16 cellular contexts compared by ENCODE assay signal in the genomic region with DNA sequence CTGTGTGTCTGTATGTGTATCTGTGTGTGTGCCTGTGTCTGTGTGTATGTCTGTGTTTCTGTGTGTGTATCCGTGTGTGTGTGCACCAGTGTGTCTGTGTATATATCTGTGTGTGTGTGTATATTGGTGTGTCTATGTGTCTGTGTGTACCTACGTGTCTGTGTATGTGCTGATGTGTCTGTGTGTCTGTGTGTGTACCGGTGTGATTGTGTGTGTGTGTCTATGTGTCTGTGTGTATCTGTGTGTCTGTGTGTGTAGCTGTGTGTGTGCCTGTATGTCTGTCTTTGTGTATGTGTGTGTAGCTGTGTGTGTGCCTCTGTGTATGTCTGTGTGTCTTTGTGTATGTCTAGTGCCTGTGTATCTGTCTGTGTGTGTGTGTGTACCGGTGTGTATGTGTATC. TPM values are rescaled to one million over a fixed set of nuclear protein-coding genes. Genes with fewer than 3 reads are reported as not detected.
A peak's percentile ranks its signal among the peaks of the same experiment; 100 is the strongest.
DNase-seq lines count a peak whose midpoint lies in the region; ATAC-seq, FAIRE-seq and TF ChIP-seq lines count a peak whose summit lies in the region.
"Had no signal": no experiment of that assay in that cellular context is flagged by ENCODE, and none has a peak within 500 bp of the region (broad histone marks: within the 10 kb centered on the region; RNA-seq: fewer than 3 reads in every experiment).

No MANE protein-coding gene starts in this region.

- no peaks in the 10 kb centered on the region for H3K9me3 Mint-ChIP-seq in naive thymus-derived CD4-positive, alpha-beta T cell
- H3K9me3 Mint-ChIP-seq: CD4-positive, alpha-beta memory T cell had no signal

- no peak overlapping the region for H3K9ac ChIP-seq in K562 (ENCODE audit: insufficient read depth in 1 of 2, low read depth in 2 of 2, low read length in 2 of 2)

- no peak overlapping the region for H3K27ac Mint-ChIP-seq in naive thymus-derived CD4-positive, alpha-beta T cell
- H3K27ac Mint-ChIP-seq: CD4-positive, alpha-beta memory T cell had no signal

- H3K4me2 ChIP-seq in K562 (ENCODE audit: insufficient read depth, low read length), result no peak overlapping the region
- H3K4me2 ChIP-seq: A549 had no signal

- H3K4me3 ChIP-seq in HEK293 (ENCODE audit: low read depth, low read length) (no peak overlapping the region), K562 (no peak overlapping the region)
- H3K4me3 ChIP-seq in naive thymus-derived CD4-positive, alpha-beta T cell (ENCODE audit: low read length), result no peak overlapping the region
- H3K4me3 ChIP-seq: A549, HAP-1 had no signal

- H3K9me3 ChIP-seq in HEK293 (ENCODE audit: control insufficient read depth, insufficient read depth, low read depth, low read length), result no peaks in the 10 kb centered on the region
- H3K9me3 ChIP-seq in K562 (replicated peaks; ENCODE audit: control insufficient read depth, insufficient read depth, low read depth, low read length), result no peaks in the 10 kb centered on the region
- no peaks in the 10 kb centered on the region for H3K9me3 ChIP-seq in naive thymus-derived CD4-positive, alpha-beta T cell (ENCODE audit: control insufficient read depth in 2 of 3, low read length in 3 of 3)
- H3K9me3 ChIP-seq: A549, BE2C, HAP-1 had no signal

- TF ChIP-seq EP300 in K562 (IDR thresholded peaks at IDR 0.05; ENCODE audit: low read length), result no peak

- intact Hi-C loops in K562 (cut with micrococcal nuclease), result no loop called here
- intact Hi-C loops in naive thymus-derived CD4-positive, alpha-beta T cell (cut with micrococcal nuclease), result no loop called here

- no peaks in the 10 kb centered on the region for H3K4me1 Mint-ChIP-seq in naive thymus-derived CD4-positive, alpha-beta T cell
- H3K4me1 Mint-ChIP-seq: CD4-positive, alpha-beta memory T cell had no signal

- H3K36me3 Mint-ChIP-seq in naive thymus-derived CD4-positive, alpha-beta T cell, result no peaks in the 10 kb centered on the region
- H3K36me3 Mint-ChIP-seq: CD4-positive, alpha-beta memory T cell had no signal

- no peaks in the 10 kb centered on the region for H3K79me2 ChIP-seq in K562 (ENCODE audit: control insufficient read depth, insufficient read depth, low read length)

- TF ChIP-seq POLR2A in K562 (conservative IDR thresholded peaks at IDR 0.05), result no peak

- peaks cover 18 to 37% (median 23%) of the 10 kb centered on the region in 5 donors for H3K27me3 Mint-ChIP-seq in naive thymus-derived CD4-positive, alpha-beta T cell

- H3K4me1 ChIP-seq in HEK293 (ENCODE audit: control insufficient read depth, insufficient read depth, low read length), result no peaks in the 10 kb centered on the region
- H3K4me1 ChIP-seq in K562 (replicated peaks in 1 of 2; ENCODE audit: control insufficient read depth in 2 of 2, insufficient read depth in 2 of 2, low read length in 2 of 2), result no peaks in the 10 kb centered on the region
- H3K4me1 ChIP-seq in naive thymus-derived CD4-positive, alpha-beta T cell (ENCODE audit: control insufficient read depth in 2 of 2, insufficient read depth in 2 of 2, low read length in 2 of 2), result no peaks in the 10 kb centered on the region
- H3K4me1 ChIP-seq: A549, BE2C, HAP-1 had no signal

- 3% methylated on average over 4 of the region's 4 CpGs for WGBS in K562 (ENCODE audit: insufficient coverage, low coverage, missing lambda C conversion rate)

- H3K4me3 Mint-ChIP-seq in naive thymus-derived CD4-positive, alpha-beta T cell, result no peak overlapping the region
- H3K4me3 Mint-ChIP-seq: CD4-positive, alpha-beta memory T cell had no signal

- H3K27ac ChIP-seq in HEK293 (ENCODE audit: extremely low read depth, low read depth, low read length) (no peak overlapping the region), K562 (ENCODE audit: extremely low read depth, low read depth, low read length) (no peak overlapping the region)
- no peak overlapping the region for H3K27ac ChIP-seq in naive thymus-derived CD4-positive, alpha-beta T cell (ENCODE audit: low read depth, low read length)
- H3K27ac ChIP-seq: A549, C4-2B had no signal

- BruUV-seq in K562 (replicated peaks; lab: Mats Ljungman, UMichigan), result no TSS peak

- POLR2A ChIA-PET in HEK293 (lab: Yijun Ruan, JAX), result no interaction called here
- POLR2A ChIA-PET in K562 (lab: Yijun Ruan, JAX), result no interaction called here
- POLR2A ChIA-PET in naive thymus-derived CD4-positive, alpha-beta T cell (lab: Charles Lee), result no interaction called here

- H3K9me1 ChIP-seq in K562 (ENCODE audit: control insufficient read depth, insufficient read depth, low read length), result no peaks in the 10 kb centered on the region

- in situ Hi-C loops in K562 (cut with MboI), result no loop called here

- H4K20me1 ChIP-seq in K562 (replicated peaks; ENCODE audit: control insufficient read depth, insufficient read depth, low read length), result peaks cover 4% of the 10 kb centered on the region; the same call in 1 of the 2 replicates

- peak; percentile 82 for FAIRE-seq in K562 (lab: Jason Lieb, UNC)
- peak; percentile 97 for FAIRE-seq in urothelium cell line (lab: Jason Lieb, UNC)
- FAIRE-seq: A549 had no signal

- TF ChIP-seq CTCF in HEK293 (tag by site-specific recombination; IDR thresholded peaks at IDR 0.05), result no peak
- no peak for TF ChIP-seq CTCF in K562 (IDR thresholded peaks at IDR 0.05 in 2 of 3, conservative IDR thresholded peaks at IDR 0.05 in 1 of 3; ENCODE audit: insufficient read depth in 2 of 3, low read depth in 1 of 3, low read length in 3 of 3)

- CTCF ChIA-PET in HEK293 (lab: Yijun Ruan, JAX), result no interaction called here
- CTCF ChIA-PET in K562 (lab: Yijun Ruan, JAX; ENCODE audit: low intra/inter-chr PET ratio), result no interaction called here
- CTCF ChIA-PET in naive thymus-derived CD4-positive, alpha-beta T cell (lab: Charles Lee), result no interaction called here

- ATAC-seq in K562, result no peak
- ATAC-seq in naive thymus-derived CD4-positive, alpha-beta T cell, result peak; percentile 18
- no peak for ATAC-seq in GM18502 (IDR thresholded peaks at IDR 0.05; ENCODE audit: poor library complexity, unreplicated experiment)
- no peak for ATAC-seq in GM21381 (IDR thresholded peaks at IDR 0.05; ENCODE audit: unreplicated experiment)
- ATAC-seq: A549 had no signal

- no peaks in the 10 kb centered on the region for H3K36me3 ChIP-seq in HEK293 (ENCODE audit: control insufficient read depth in 2 of 2, insufficient read depth in 1 of 2, low read length in 2 of 2)
- H3K36me3 ChIP-seq in K562 (ENCODE audit: control insufficient read depth, insufficient read depth, low read length), result no peaks in the 10 kb centered on the region
- no peaks in the 10 kb centered on the region for H3K36me3 ChIP-seq in naive thymus-derived CD4-positive, alpha-beta T cell (ENCODE audit: control insufficient read depth in 2 of 3, insufficient read depth in 3 of 3, low read length in 3 of 3)
- H3K36me3 ChIP-seq: BE2C, HAP-1 had no signal

- TF ChIP-seq RAD21 in K562 (CRISPR knock-in tag; conservative IDR thresholded peaks at IDR 0.05 in 1 of 2, IDR thresholded peaks at IDR 0.05 in 1 of 2), result no peak

- peaks cover 10 to 22% of the 10 kb centered on the region in 2 experiments; a peak in 4 of 5 replicates for H3K27me3 ChIP-seq in K562 (ENCODE audit: control insufficient read depth in 2 of 2, insufficient read depth in 2 of 2, low read length in 2 of 2)
- no peaks in the 10 kb centered on the region for H3K27me3 ChIP-seq in naive thymus-derived CD4-positive, alpha-beta T cell (ENCODE audit: control insufficient read depth in 2 of 2, insufficient read depth in 2 of 2, low read length in 2 of 2)
- H3K27me3 ChIP-seq: BE2C had no signal

- DNase-seq in K562 (ENCODE audit: extremely low read depth in 1 of 4, low spot score in 3 of 4), result no peak
- no peak for DNase-seq in naive thymus-derived CD4-positive, alpha-beta T cell
- no peak for DNase-seq in urothelium cell line (ENCODE audit: low spot score)
- no peak for DNase-seq in dermis blood vessel endothelial cell
- DNase-seq: BE2C; CD4-positive, alpha-beta memory T cell; DND-41; GDM1; GOT3; KG1 had no signal

- no peak overlapping the region for H2AFZ ChIP-seq in K562 (ENCODE audit: low read depth, low read length)

RNA-seq across cellular contexts. Expression of a gene that starts 32.0 kb away (rescaled TPM):
- total RNA-seq in K562 (2011; cell fraction: chromatin; rRNA removed; ENCODE audit: low replicate concordance), result 1.1 and 1.2 TPM in 2 replicates
- 0.17 and 1.2 TPM in 2 replicates for total RNA-seq in K562 (2011; cell fraction: nucleolus; rRNA removed)
- total RNA-seq in K562 (2011; cell fraction: nucleoplasm; rRNA removed), result 0.81 and 2.7 TPM in 2 replicates
- total RNA-seq in K562 (2014; rRNA removed) (0.09 and 0.24 TPM in 2 replicates), K562 (2014; rRNA removed; fragmentation: Illumina TruSeq; extraction: Trizol) (0.15 and 0.22 TPM in 2 replicates), K562 (2015; rRNA removed; fragmentation: Illumina TruSeq; extraction: Trizol) (0.15 and 0.25 TPM in 2 replicates), K562 (2021) (1.4 and 2.1 TPM in 2 replicates), dermis blood vessel endothelial cell (3.7 and 7.8 TPM in 2 replicates)
- polyA plus RNA-seq in K562 (2011; rRNA removed) (0.27 and 0.47 TPM in 2 replicates), K562 (2014; fragmentation: Illumina TruSeq; extraction: Trizol) (0.74 and 1.1 TPM in 2 replicates), K562 (2014; fragmentation: Nextera tagmentation; extraction: Ambion mirVana) (under 1 TPM; 0.20 to 0.34 TPM), K562 (2014; rRNA removed) (0.45 and 0.52 TPM in 2 replicates)
- 0.27 and 0.28 TPM in 2 replicates for polyA plus RNA-seq in K562 (2011; cell fraction: cytosol; rRNA removed)
- polyA plus RNA-seq in K562 (2011; cell fraction: nucleus; rRNA removed), result 0.32 and 0.84 TPM in 2 replicates
- 1.7 and 2.2 TPM in 2 replicates for polyA plus RNA-seq in K562 (2012)
- 0.24 and 0.32 TPM in 2 replicates for polyA minus RNA-seq in K562 (2011; rRNA and poly(A)+ RNA removed)
- 0.38 and 0.55 TPM in 2 replicates for polyA minus RNA-seq in K562 (2011; cell fraction: cytosol; rRNA and poly(A)+ RNA removed)
- 0.11 and 0.27 TPM in 2 replicates for polyA minus RNA-seq in K562 (2011; cell fraction: nucleus; rRNA and poly(A)+ RNA removed)
- total RNA-seq in naive thymus-derived CD4-positive, alpha-beta T cell, result 1 to 10 TPM in 4 of 5 experiments, under 1 TPM in 1; 0.60 to 3.8 (median 2.9) TPM
- polyA plus RNA-seq in naive thymus-derived CD4-positive, alpha-beta T cell, result under 1 TPM; 0.08 to 0.14 TPM

RNA-seq across cellular contexts. Expression of a gene that starts 53.9 kb away (rescaled TPM):
- total RNA-seq in K562 (2011; cell fraction: chromatin; rRNA removed; ENCODE audit: low replicate concordance), result 13.4 and 41.5 TPM in 2 replicates
- total RNA-seq in K562 (2011; cell fraction: nucleolus; rRNA removed), result 54.0 and 57.2 TPM in 2 replicates
- total RNA-seq in K562 (2011; cell fraction: nucleoplasm; rRNA removed), result 39.6 and 40.0 TPM in 2 replicates
- total RNA-seq in K562 (2014; rRNA removed) (20.1 and 25.0 TPM in 2 replicates), K562 (2014; rRNA removed; fragmentation: Illumina TruSeq; extraction: Trizol) (12.7 and 14.5 TPM in 2 replicates), K562 (2015; rRNA removed; fragmentation: Illumina TruSeq; extraction: Trizol) (18.6 and 18.7 TPM in 2 replicates), K562 (2021) (32.9 and 34.6 TPM in 2 replicates), dermis blood vessel endothelial cell (41.0 and 53.6 TPM in 2 replicates)
- polyA plus RNA-seq in K562 (2011; rRNA removed) (19.3 and 21.6 TPM in 2 replicates), K562 (2014; fragmentation: Illumina TruSeq; extraction: Trizol) (26.2 and 26.5 TPM in 2 replicates), K562 (2014; fragmentation: Nextera tagmentation; extraction: Ambion mirVana) (10 to 100 TPM; 10.4 to 14.7 TPM), K562 (2014; rRNA removed) (22.0 and 23.7 TPM in 2 replicates)
- 22.4 and 29.8 TPM in 2 replicates for polyA plus RNA-seq in K562 (2011; cell fraction: cytosol; rRNA removed)
- polyA plus RNA-seq in K562 (2011; cell fraction: nucleus; rRNA removed), result 16.2 and 16.7 TPM in 2 replicates
- 25.8 and 26.7 TPM in 2 replicates for polyA plus RNA-seq in K562 (2012)
- 14.0 and 16.3 TPM in 2 replicates for polyA minus RNA-seq in K562 (2011; rRNA and poly(A)+ RNA removed)
- polyA minus RNA-seq in K562 (2011; cell fraction: cytosol; rRNA and poly(A)+ RNA removed), result 16.0 and 19.4 TPM in 2 replicates
- 10.5 and 15.2 TPM in 2 replicates for polyA minus RNA-seq in K562 (2011; cell fraction: nucleus; rRNA and poly(A)+ RNA removed)
- 10 to 100 TPM; 16.5 to 21.5 (median 20.5) TPM for total RNA-seq in naive thymus-derived CD4-positive, alpha-beta T cell
- polyA plus RNA-seq in naive thymus-derived CD4-positive, alpha-beta T cell, result 10 to 100 TPM; 24.7 to 40.5 TPM
